18 cellular contexts compared by ENCODE assay signal in genomic region chr4:950136-951020, GRCh38. TPM values are rescaled to one million over a fixed set of nuclear protein-coding genes. Genes with fewer than 3 reads are reported as not detected.
DNase-seq lines count a peak whose midpoint lies in the region; ATAC-seq and TF ChIP-seq lines count a peak whose summit lies in the region.
"Had no signal": no experiment of that assay in that cellular context is flagged by ENCODE, and none has a peak within 500 bp of the region (broad histone marks: within the 10 kb centered on the region; RNA-seq: fewer than 3 reads in every experiment).

No MANE protein-coding gene starts in this region.

- 87% methylated on average over 19 of the region's 30 CpGs for WGBS in SK-N-SH (ENCODE audit: low lambda C conversion rate)

- H3K4me1 ChIP-seq in SK-N-SH (ENCODE audit: control insufficient read depth in 1 of 2, insufficient read depth in 2 of 2, low read depth in 1 of 2, low read length in 1 of 2), result no peaks in the 10 kb centered on the region
- no peaks in the 10 kb centered on the region for H3K4me1 ChIP-seq in colonic mucosa
- no peaks in the 10 kb centered on the region for H3K4me1 ChIP-seq in osteoblast (ENCODE audit: insufficient read depth, low read length)
- H3K4me1 ChIP-seq: BLaER1 had no signal

- no peak overlapping the region for H3K4me3 ChIP-seq in SK-N-SH (ENCODE audit: low read depth in 2 of 2, low read length in 1 of 2)
- no peak overlapping the region for H3K4me3 ChIP-seq in colonic mucosa
- H3K4me3 ChIP-seq in osteoblast (ENCODE audit: insufficient read depth, low read length), result no peak overlapping the region
- H3K4me3 ChIP-seq: BLaER1, MG63, PC-9 had no signal

- TF ChIP-seq EP300 in SK-N-SH (IDR thresholded peaks at IDR 0.05; ENCODE audit: borderline replicate concordance in 1 of 2, low read depth in 1 of 2, low read length in 1 of 2), result no peak

- H3K9me3 ChIP-seq in SK-N-SH (no peaks in the 10 kb centered on the region), colonic mucosa (no peaks in the 10 kb centered on the region), osteoblast (ENCODE audit: low read depth, low read length) (no peaks in the 10 kb centered on the region)
- H3K9me3 ChIP-seq: BLaER1, MG63 had no signal

- DNase-seq in SK-N-SH (peak; percentile 26), 8988T (peak; percentile 14), colonic mucosa (peak; percentile 4), osteoblast (ENCODE audit: insufficient read length, low spot score, missing footprints) (peak; percentile 80), activated gamma-delta T cell (lab: John Stamatoyannopoulos, UW) (no peak), dermis blood vessel endothelial cell (no peak)
- DNase-seq in stimulated activated CD4-positive, alpha-beta T cell treated with anti-CD3 and anti-CD28 coated beads, Interleukin-4, amount 100 ng/mL, for 1 hour, result no peak
- DNase-seq: DMS 273 treated with DMSO at 0.1 percent for 48 hours, H9, MG63, NCI-H1105, NCI-H187, NCI-H446 treated with DMSO at 0.1 percent for 48 hours, NCI-H774, PC-9 had no signal

- TF ChIP-seq CTCF in SK-N-SH (IDR thresholded peaks at IDR 0.05) (no peak), colonic mucosa (IDR thresholded peaks at IDR 0.05) (no peak), osteoblast (IDR thresholded peaks at IDR 0.05; ENCODE audit: extremely low read depth, low read depth, low read length) (no peak)

- H3F3A ChIP-seq in SK-N-SH (replicated peaks; ENCODE audit: insufficient read depth), result no peaks in the 10 kb centered on the region

- no peak overlapping the region for H2AFZ ChIP-seq in SK-N-SH (ENCODE audit: low read depth)
- H2AFZ ChIP-seq in osteoblast (ENCODE audit: low read length), result no peak overlapping the region
- H2AFZ ChIP-seq: PC-9 had no signal

- TF ChIP-seq RAD21 in SK-N-SH (IDR thresholded peaks at IDR 0.05; ENCODE audit: low read length), result no peak

- no peaks in the 10 kb centered on the region for H3K36me3 ChIP-seq in SK-N-SH (replicated peaks in 1 of 2; ENCODE audit: control insufficient read depth in 1 of 2, insufficient read depth in 2 of 2, low read length in 1 of 2)
- no peaks in the 10 kb centered on the region for H3K36me3 ChIP-seq in colonic mucosa
- H3K36me3 ChIP-seq in osteoblast (ENCODE audit: insufficient read depth, low read length), result no peaks in the 10 kb centered on the region
- H3K36me3 ChIP-seq: MG63 had no signal

- H3K4me2 ChIP-seq in SK-N-SH, result no peak overlapping the region
- H3K4me2 ChIP-seq in osteoblast (ENCODE audit: insufficient read depth, low read length), result no peak overlapping the region
- H3K4me2 ChIP-seq: BLaER1, PC-9 had no signal

- ATAC-seq in SK-N-SH treated with all-trans-retinoic acid at 6 μM for 48 hours, result no peak

- H3K27ac ChIP-seq in SK-N-SH (ENCODE audit: low read depth in 2 of 2, low read length in 1 of 2) (no peak overlapping the region), colonic mucosa (no peak overlapping the region), osteoblast (ENCODE audit: low read depth, low read length) (no peak overlapping the region)
- H3K27ac ChIP-seq: 22Rv1, BLaER1, PC-9 had no signal

- intact Hi-C loops in colonic mucosa (cut with DNase I), result no loop called here

- no peaks in the 10 kb centered on the region for H3K9me2 ChIP-seq in SK-N-SH

- CTCF ChIA-PET in SK-N-SH (lab: Yijun Ruan, JAX), result no interaction called here

- H3K27me3 ChIP-seq in SK-N-SH (ENCODE audit: insufficient read depth) (no peaks in the 10 kb centered on the region), colonic mucosa (no peaks in the 10 kb centered on the region), osteoblast (ENCODE audit: insufficient read depth, low read length) (no peaks in the 10 kb centered on the region)
- H3K27me3 ChIP-seq: BLaER1, MG63 had no signal

- H3K9ac ChIP-seq in SK-N-SH, result no peak overlapping the region
- no peak overlapping the region for H3K9ac ChIP-seq in colonic mucosa (ENCODE audit: low read depth in 2 of 2, low read length in 2 of 2)
- H3K9ac ChIP-seq: BLaER1 had no signal

- POLR2A ChIA-PET in SK-N-SH (lab: Yijun Ruan, JAX), result no interaction called here

- no peaks in the 10 kb centered on the region for H4K20me1 ChIP-seq in SK-N-SH (ENCODE audit: insufficient read depth)
- peaks cover 10% of the 10 kb centered on the region for H4K20me1 ChIP-seq in osteoblast (ENCODE audit: insufficient read depth, low read length)

- H3K79me2 ChIP-seq in SK-N-SH (ENCODE audit: insufficient read depth), result no peaks in the 10 kb centered on the region
- no peaks in the 10 kb centered on the region for H3K79me2 ChIP-seq in osteoblast (ENCODE audit: insufficient read depth, low read length)

TF ChIP-seq in SK-N-SH, 30 proteins besides CTCF, POLR2A, EP300 and RAD21 (continues in another document):
- no peak for TF ChIP-seq RCOR1 (IDR thresholded peaks at IDR 0.05; ENCODE audit: low read length)
- TF ChIP-seq, protein P1, sequence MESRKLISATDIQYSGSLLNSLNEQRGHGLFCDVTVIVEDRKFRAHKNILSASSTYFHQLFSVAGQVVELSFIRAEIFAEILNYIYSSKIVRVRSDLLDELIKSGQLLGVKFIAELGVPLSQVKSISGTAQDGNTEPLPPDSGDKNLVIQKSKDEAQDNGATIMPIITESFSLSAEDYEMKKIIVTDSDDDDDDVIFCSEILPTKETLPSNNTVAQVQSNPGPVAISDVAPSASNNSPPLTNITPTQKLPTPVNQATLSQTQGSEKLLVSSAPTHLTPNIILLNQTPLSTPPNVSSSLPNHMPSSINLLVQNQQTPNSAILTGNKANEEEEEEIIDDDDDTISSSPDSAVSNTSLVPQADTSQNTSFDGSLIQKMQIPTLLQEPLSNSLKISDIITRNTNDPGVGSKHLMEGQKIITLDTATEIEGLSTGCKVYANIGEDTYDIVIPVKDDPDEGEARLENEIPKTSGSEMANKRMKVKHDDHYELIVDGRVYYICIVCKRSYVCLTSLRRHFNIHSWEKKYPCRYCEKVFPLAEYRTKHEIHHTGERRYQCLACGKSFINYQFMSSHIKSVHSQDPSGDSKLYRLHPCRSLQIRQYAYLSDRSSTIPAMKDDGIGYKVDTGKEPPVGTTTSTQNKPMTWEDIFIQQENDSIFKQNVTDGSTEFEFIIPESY (IDR thresholded peaks at IDR 0.05; ENCODE audit: borderline replicate concordance, low read depth), result no peak
- no peak for TF ChIP-seq NFIC (IDR thresholded peaks at IDR 0.05; ENCODE audit: borderline replicate concordance)
- no peak for TF ChIP-seq ELF1 (IDR thresholded peaks at IDR 0.05)
- TF ChIP-seq NRF1 (IDR thresholded peaks at IDR 0.05; ENCODE audit: low read depth, low read length), result no peak
- no peak for TF ChIP-seq MEF2A (IDR thresholded peaks at IDR 0.05; ENCODE audit: borderline replicate concordance, low read depth)

TF ChIP-seq in SK-N-SH treated with all-trans-retinoic acid at 6 μM for 48 hours, 23 proteins besides CTCF, POLR2A, EP300 and RAD21 (continues in another document):
- no peak for TF ChIP-seq PATZ1 (CRISPR knock-in tag; IDR thresholded peaks at IDR 0.05; ENCODE audit: borderline replicate concordance)
- TF ChIP-seq ZNF70 (CRISPR knock-in tag; IDR thresholded peaks at IDR 0.05), result no peak
- no peak for TF ChIP-seq CSDC2 (CRISPR knock-in tag; IDR thresholded peaks at IDR 0.05)
- no peak for TF ChIP-seq ZC3H10 (CRISPR knock-in tag; IDR thresholded peaks at IDR 0.05)
- no peak for TF ChIP-seq ARNTL (CRISPR knock-in tag; IDR thresholded peaks at IDR 0.05; ENCODE audit: borderline replicate concordance, low read depth)
- TF ChIP-seq ZFP30 (CRISPR knock-in tag; IDR thresholded peaks at IDR 0.05), result no peak
- TF ChIP-seq BACH2 (CRISPR knock-in tag; IDR thresholded peaks at IDR 0.05; ENCODE audit: borderline replicate concordance), result no peak
- no peak for TF ChIP-seq ZNF8 (CRISPR knock-in tag; IDR thresholded peaks at IDR 0.05)

RNA-seq across cellular contexts. Expression of gene TMEM175, which starts 18.1 kb away (rescaled TPM):
- 43.1 and 54.2 TPM in 2 replicates for polyA plus RNA-seq in SK-N-SH (2012; rRNA removed)
- 12.9 and 16.8 TPM in 2 replicates for polyA plus RNA-seq in SK-N-SH (2012; cell fraction: cytosol; rRNA removed)
- 280 and 427 TPM in 2 replicates for polyA plus RNA-seq in SK-N-SH (2012; cell fraction: nucleus; rRNA removed)
- 10 to 100 TPM; 17.7 to 30.2 TPM for total RNA-seq in colonic mucosa
- 12.4 and 13.8 TPM in 2 replicates for total RNA-seq in osteoblast
- 12.6 and 13.5 TPM in 2 replicates for total RNA-seq in dermis blood vessel endothelial cell

RNA-seq across cellular contexts. Expression of gene GAK, which starts 18.3 kb away (rescaled TPM):
- polyA plus RNA-seq in SK-N-SH (2012; rRNA removed), result 35.9 and 36.1 TPM in 2 replicates
- 11.0 and 18.2 TPM in 2 replicates for polyA plus RNA-seq in SK-N-SH (2012; cell fraction: cytosol; rRNA removed)
- polyA plus RNA-seq in SK-N-SH (2012; cell fraction: nucleus; rRNA removed), result 131 and 150 TPM in 2 replicates
- 100 to 1,000 TPM; 198 to 266 TPM for total RNA-seq in colonic mucosa
- 45.7 and 48.9 TPM in 2 replicates for total RNA-seq in osteoblast
- total RNA-seq in dermis blood vessel endothelial cell, result 76.1 and 93.5 TPM in 2 replicates

RNA-seq across cellular contexts. Expression of gene DGKQ, which starts 23.0 kb away (rescaled TPM):
- 10.9 and 11.5 TPM in 2 replicates for polyA plus RNA-seq in SK-N-SH (2012; rRNA removed)
- polyA plus RNA-seq in SK-N-SH (2012; cell fraction: cytosol; rRNA removed), result 3.3 and 6.8 TPM in 2 replicates
- 50.0 and 64.3 TPM in 2 replicates for polyA plus RNA-seq in SK-N-SH (2012; cell fraction: nucleus; rRNA removed)
- total RNA-seq in colonic mucosa (10 to 100 TPM; 39.4 to 68.2 TPM), osteoblast (10.3 and 15.2 TPM in 2 replicates), dermis blood vessel endothelial cell (28.2 and 28.9 TPM in 2 replicates)

RNA-seq across cellular contexts. Expression of gene IDUA, which starts 36.5 kb away (rescaled TPM):
- 24.4 and 32.1 TPM in 2 replicates for polyA plus RNA-seq in SK-N-SH (2012; rRNA removed)
- 5.1 and 7.1 TPM in 2 replicates for polyA plus RNA-seq in SK-N-SH (2012; cell fraction: cytosol; rRNA removed)
- polyA plus RNA-seq in SK-N-SH (2012; cell fraction: nucleus; rRNA removed), result 333 and 514 TPM in 2 replicates
- total RNA-seq in colonic mucosa, result 10 to 100 TPM; 18.8 to 22.4 TPM
- total RNA-seq in osteoblast, result 23.0 and 26.4 TPM in 2 replicates
- total RNA-seq in dermis blood vessel endothelial cell, result 14.1 and 19.6 TPM in 2 replicates

RNA-seq across cellular contexts. Expression of gene SLC26A1, which starts 42.8 kb away (rescaled TPM):
- 0.05 and 0.08 TPM in 2 replicates for polyA plus RNA-seq in SK-N-SH (2012; rRNA removed)
- 0.04 and 0.13 TPM in 2 replicates for polyA plus RNA-seq in SK-N-SH (2012; cell fraction: cytosol; rRNA removed)
- polyA plus RNA-seq in SK-N-SH (2012; cell fraction: nucleus; rRNA removed), result 0.48 and 0.63 TPM in 2 replicates
- 1 to 10 TPM in 1 of 2 donors, under 1 TPM in 1; 0.77 to 3.8 TPM for total RNA-seq in colonic mucosa
- 0.36 and 0.59 TPM in 2 replicates for total RNA-seq in osteoblast
- total RNA-seq in dermis blood vessel endothelial cell, result 0.19 TPM in 1 of 2 replicates, not detected in the other

Comparison
In these comparisons a context has a peak if more than half of its experiments do, and no peak if none do; other contexts are left out.
1. DNase-seq: peak in SK-N-SH (single experiment), 8988T (single experiment), colonic mucosa (single experiment) and osteoblast (single experiment); none in stimulated activated CD4-positive, alpha-beta T cell treated with anti-CD3 and anti-CD28 coated beads, Interleukin-4, amount 100 ng/mL, for 1 hour (single experiment), activated gamma-delta T cell (single experiment) and dermis blood vessel endothelial cell (single experiment).